In the genomic region with DNA sequence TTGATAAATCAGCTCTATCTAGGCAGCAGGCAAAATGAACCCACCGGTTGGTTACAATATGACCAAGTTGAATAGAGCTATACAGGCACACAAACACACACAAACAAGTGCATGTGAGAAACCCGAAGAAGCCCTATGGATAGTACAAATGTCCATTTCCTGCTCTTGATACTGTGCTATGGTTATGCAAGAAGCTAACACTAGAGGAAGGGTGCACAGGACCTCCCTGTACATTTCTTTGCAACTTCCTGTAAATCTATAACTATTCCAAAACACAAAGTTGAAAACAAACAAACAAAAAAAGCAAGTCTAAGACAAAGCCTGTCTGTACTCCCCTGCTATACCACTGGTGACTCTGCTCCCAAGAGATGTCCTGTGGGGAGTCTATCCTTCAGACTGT, we compare ENCODE assay signal across 2 cellular contexts.
TF ChIP-seq lines count a peak whose summit lies in the region.

No MANE protein-coding gene starts in this region.

TF ChIP-seq in WTC11, 78 proteins besides CTCF, POLR2A, EP300 and RAD21 (continues in another document):
- TF ChIP-seq ZBTB43 (CRISPR knock-in tag; IDR thresholded peaks at IDR 0.05) (no peak), ATF6 (CRISPR knock-in tag; IDR thresholded peaks at IDR 0.05) (no peak), HMGA2 (CRISPR knock-in tag; IDR thresholded peaks at IDR 0.05) (no peak), PREB (CRISPR knock-in tag; IDR thresholded peaks at IDR 0.05; ENCODE audit: borderline replicate concordance) (no peak), MYBL2 (CRISPR knock-in tag; IDR thresholded peaks at IDR 0.05) (no peak), GABPB1 (CRISPR knock-in tag; IDR thresholded peaks at IDR 0.05) (no peak), SMAD4 (CRISPR knock-in tag; IDR thresholded peaks at IDR 0.05) (no peak), FOXK1 (CRISPR knock-in tag; IDR thresholded peaks at IDR 0.05) (no peak), NR1H2 (CRISPR knock-in tag; IDR thresholded peaks at IDR 0.05) (no peak), ESRRA (CRISPR knock-in tag; IDR thresholded peaks at IDR 0.05; ENCODE audit: borderline replicate concordance) (no peak), ATF3 (CRISPR knock-in tag; conservative IDR thresholded peaks at IDR 0.05) (no peak), ZNF232 (CRISPR knock-in tag; IDR thresholded peaks at IDR 0.05) (no peak), ELF4 (CRISPR knock-in tag; IDR thresholded peaks at IDR 0.05; ENCODE audit: low read depth) (no peak)
- TF ChIP-seq, protein P1, sequence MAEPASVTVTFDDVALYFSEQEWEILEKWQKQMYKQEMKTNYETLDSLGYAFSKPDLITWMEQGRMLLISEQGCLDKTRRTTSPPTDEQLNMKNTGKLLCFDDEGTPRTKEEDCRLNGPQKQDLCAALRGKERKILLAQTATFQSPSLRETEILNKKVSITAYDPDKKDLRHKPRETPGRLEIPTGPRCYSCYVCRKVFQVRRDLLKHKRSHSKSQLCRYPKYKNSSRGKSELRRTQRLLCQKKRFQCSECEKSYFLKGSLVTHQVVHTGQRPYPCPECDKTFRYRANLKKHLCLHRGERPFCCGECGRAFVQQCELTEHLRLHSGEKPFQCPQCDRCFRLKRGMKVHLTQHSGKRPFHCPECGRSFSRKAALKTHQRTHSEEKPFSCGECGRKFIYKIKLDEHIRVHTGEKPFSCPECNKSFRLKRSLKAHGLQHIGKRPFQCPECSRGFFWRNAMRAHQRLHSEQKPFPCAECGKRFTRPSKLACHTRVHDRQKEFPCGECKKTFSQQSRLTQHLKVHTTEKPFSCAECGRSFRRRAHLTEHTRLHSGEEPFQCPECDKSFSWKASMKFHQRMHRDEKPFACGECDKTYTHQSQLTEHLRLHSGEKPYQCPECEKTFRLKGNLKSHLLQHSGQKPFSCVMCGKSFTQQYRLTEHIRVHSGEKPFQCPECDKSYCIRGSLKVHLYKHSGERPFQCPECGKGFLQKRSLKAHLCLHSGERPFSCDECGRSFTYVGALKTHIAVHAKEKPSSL (CRISPR knock-in tag; conservative IDR thresholded peaks at IDR 0.05), result no peak
- TF ChIP-seq, protein P2, sequence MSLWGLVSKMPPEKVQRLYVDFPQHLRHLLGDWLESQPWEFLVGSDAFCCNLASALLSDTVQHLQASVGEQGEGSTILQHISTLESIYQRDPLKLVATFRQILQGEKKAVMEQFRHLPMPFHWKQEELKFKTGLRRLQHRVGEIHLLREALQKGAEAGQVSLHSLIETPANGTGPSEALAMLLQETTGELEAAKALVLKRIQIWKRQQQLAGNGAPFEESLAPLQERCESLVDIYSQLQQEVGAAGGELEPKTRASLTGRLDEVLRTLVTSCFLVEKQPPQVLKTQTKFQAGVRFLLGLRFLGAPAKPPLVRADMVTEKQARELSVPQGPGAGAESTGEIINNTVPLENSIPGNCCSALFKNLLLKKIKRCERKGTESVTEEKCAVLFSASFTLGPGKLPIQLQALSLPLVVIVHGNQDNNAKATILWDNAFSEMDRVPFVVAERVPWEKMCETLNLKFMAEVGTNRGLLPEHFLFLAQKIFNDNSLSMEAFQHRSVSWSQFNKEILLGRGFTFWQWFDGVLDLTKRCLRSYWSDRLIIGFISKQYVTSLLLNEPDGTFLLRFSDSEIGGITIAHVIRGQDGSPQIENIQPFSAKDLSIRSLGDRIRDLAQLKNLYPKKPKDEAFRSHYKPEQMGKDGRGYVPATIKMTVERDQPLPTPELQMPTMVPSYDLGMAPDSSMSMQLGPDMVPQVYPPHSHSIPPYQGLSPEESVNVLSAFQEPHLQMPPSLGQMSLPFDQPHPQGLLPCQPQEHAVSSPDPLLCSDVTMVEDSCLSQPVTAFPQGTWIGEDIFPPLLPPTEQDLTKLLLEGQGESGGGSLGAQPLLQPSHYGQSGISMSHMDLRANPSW (CRISPR knock-in tag; conservative IDR thresholded peaks at IDR 0.05; ENCODE audit: low read depth), result no peak

TF ChIP-seq in HepG2, 621 proteins besides CTCF, POLR2A, EP300 and RAD21 (continues in another document):
- TF ChIP-seq ZNF563 (CRISPR knock-in tag; IDR thresholded peaks at IDR 0.05), result no peak
- no peak for TF ChIP-seq RARA (CRISPR knock-in tag; IDR thresholded peaks at IDR 0.05)
- TF ChIP-seq FOXA3 (CRISPR knock-in tag; IDR thresholded peaks at IDR 0.05), result 0 out of 2 replicates have a peak, but pooled peaks have one; percentile 5
- TF ChIP-seq ONECUT2 (CRISPR knock-in tag; IDR thresholded peaks at IDR 0.05), result no peak
- no peak for TF ChIP-seq ZBTB25 (CRISPR knock-in tag; IDR thresholded peaks at IDR 0.05)
- TF ChIP-seq CEBPG (CRISPR knock-in tag; IDR thresholded peaks at IDR 0.05), result peak; percentile 44; the same call in 1 of the 2 replicates
- no peak for TF ChIP-seq NCOA1 (CRISPR knock-in tag; IDR thresholded peaks at IDR 0.05)
- TF ChIP-seq HMG20B (CRISPR knock-in tag; conservative IDR thresholded peaks at IDR 0.05), result no peak
- TF ChIP-seq GABPA (IDR thresholded peaks at IDR 0.05; ENCODE audit: low read depth, low read length), result no peak
- peak; percentile 35; the same call in 1 of the 2 replicates for TF ChIP-seq GABPA (CRISPR knock-in tag; IDR thresholded peaks at IDR 0.05; ENCODE audit: low read depth)
- peak; percentile 61; the same call in 1 of the 2 replicates for TF ChIP-seq GATAD2A (CRISPR knock-in tag; IDR thresholded peaks at IDR 0.05)
- no peak for TF ChIP-seq NFIC (IDR thresholded peaks at IDR 0.05; ENCODE audit: low read length)
- TF ChIP-seq, protein P3, sequence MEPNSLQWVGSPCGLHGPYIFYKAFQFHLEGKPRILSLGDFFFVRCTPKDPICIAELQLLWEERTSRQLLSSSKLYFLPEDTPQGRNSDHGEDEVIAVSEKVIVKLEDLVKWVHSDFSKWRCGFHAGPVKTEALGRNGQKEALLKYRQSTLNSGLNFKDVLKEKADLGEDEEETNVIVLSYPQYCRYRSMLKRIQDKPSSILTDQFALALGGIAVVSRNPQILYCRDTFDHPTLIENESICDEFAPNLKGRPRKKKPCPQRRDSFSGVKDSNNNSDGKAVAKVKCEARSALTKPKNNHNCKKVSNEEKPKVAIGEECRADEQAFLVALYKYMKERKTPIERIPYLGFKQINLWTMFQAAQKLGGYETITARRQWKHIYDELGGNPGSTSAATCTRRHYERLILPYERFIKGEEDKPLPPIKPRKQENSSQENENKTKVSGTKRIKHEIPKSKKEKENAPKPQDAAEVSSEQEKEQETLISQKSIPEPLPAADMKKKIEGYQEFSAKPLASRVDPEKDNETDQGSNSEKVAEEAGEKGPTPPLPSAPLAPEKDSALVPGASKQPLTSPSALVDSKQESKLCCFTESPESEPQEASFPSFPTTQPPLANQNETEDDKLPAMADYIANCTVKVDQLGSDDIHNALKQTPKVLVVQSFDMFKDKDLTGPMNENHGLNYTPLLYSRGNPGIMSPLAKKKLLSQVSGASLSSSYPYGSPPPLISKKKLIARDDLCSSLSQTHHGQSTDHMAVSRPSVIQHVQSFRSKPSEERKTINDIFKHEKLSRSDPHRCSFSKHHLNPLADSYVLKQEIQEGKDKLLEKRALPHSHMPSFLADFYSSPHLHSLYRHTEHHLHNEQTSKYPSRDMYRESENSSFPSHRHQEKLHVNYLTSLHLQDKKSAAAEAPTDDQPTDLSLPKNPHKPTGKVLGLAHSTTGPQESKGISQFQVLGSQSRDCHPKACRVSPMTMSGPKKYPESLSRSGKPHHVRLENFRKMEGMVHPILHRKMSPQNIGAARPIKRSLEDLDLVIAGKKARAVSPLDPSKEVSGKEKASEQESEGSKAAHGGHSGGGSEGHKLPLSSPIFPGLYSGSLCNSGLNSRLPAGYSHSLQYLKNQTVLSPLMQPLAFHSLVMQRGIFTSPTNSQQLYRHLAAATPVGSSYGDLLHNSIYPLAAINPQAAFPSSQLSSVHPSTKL (CRISPR knock-in tag; IDR thresholded peaks at IDR 0.05), result peak; percentile 22; the same call in 1 of the 2 replicates
- TF ChIP-seq CSRNP2 (CRISPR knock-in tag; conservative IDR thresholded peaks at IDR 0.05; ENCODE audit: low read depth), result no peak
- peak; percentile 21; the same call in 1 of the 2 replicates for TF ChIP-seq HNF4A (CRISPR knock-in tag; IDR thresholded peaks at IDR 0.05)
- TF ChIP-seq, protein P4, sequence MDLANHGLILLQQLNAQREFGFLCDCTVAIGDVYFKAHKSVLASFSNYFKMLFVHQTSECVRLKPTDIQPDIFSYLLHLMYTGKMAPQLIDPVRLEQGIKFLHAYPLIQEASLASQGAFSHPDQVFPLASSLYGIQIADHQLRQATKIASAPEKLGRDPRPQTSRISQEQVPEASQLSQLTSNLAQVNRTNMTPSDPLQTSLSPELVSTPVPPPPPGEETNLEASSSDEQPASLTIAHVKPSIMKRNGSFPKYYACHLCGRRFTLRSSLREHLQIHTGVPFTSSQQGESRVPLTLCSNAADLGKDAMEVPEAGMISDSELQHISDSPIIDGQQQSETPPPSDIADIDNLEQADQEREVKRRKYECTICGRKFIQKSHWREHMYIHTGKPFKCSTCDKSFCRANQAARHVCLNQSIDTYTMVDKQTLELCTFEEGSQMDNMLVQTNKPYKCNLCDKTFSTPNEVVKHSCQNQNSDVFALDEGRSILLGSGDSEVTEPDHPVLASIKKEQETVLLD (CRISPR knock-in tag; IDR thresholded peaks at IDR 0.05; ENCODE audit: low read depth), result no peak
- no peak for TF ChIP-seq ZNF441 (CRISPR knock-in tag; IDR thresholded peaks at IDR 0.05; ENCODE audit: borderline replicate concordance)
- peak; percentile 30; the same call in 1 of the 2 replicates for TF ChIP-seq CEBPB (IDR thresholded peaks at IDR 0.05; ENCODE audit: borderline replicate concordance, low read depth, low read length)
- TF ChIP-seq ZFP62 (CRISPR knock-in tag; IDR thresholded peaks at IDR 0.05), result no peak
- TF ChIP-seq SOX5 (CRISPR knock-in tag; IDR thresholded peaks at IDR 0.05; ENCODE audit: borderline replicate concordance), result peak; percentile 45; the same call in 1 of the 2 replicates
- TF ChIP-seq AFF4 (CRISPR knock-in tag; IDR thresholded peaks at IDR 0.05), result no peak
- no peak for TF ChIP-seq FOXP1 (IDR thresholded peaks at IDR 0.05)
- peak; percentile 61; the same call in 1 of the 2 replicates for TF ChIP-seq FOXP1 (CRISPR knock-in tag; IDR thresholded peaks at IDR 0.05)
- peak; percentile 64 for TF ChIP-seq ELF3 (CRISPR knock-in tag; IDR thresholded peaks at IDR 0.05)
- TF ChIP-seq, protein P5, sequence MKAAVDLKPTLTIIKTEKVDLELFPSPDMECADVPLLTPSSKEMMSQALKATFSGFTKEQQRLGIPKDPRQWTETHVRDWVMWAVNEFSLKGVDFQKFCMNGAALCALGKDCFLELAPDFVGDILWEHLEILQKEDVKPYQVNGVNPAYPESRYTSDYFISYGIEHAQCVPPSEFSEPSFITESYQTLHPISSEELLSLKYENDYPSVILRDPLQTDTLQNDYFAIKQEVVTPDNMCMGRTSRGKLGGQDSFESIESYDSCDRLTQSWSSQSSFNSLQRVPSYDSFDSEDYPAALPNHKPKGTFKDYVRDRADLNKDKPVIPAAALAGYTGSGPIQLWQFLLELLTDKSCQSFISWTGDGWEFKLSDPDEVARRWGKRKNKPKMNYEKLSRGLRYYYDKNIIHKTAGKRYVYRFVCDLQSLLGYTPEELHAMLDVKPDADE (CRISPR knock-in tag; IDR thresholded peaks at IDR 0.05), result no peak
- 0 out of 4 replicates have a peak, but pooled peaks of 1 of the 2 experiments have one; percentile 35 for TF ChIP-seq ATF4 (CRISPR knock-in tag; IDR thresholded peaks at IDR 0.05)
- TF ChIP-seq, protein P6, sequence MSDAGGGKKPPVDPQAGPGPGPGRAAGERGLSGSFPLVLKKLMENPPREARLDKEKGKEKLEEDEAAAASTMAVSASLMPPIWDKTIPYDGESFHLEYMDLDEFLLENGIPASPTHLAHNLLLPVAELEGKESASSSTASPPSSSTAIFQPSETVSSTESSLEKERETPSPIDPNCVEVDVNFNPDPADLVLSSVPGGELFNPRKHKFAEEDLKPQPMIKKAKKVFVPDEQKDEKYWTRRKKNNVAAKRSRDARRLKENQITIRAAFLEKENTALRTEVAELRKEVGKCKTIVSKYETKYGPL (CRISPR knock-in tag; IDR thresholded peaks at IDR 0.05), result peak; percentile 36; the same call in 1 of the 2 replicates
